In genomic region chr11:47062736-47063135, GRCh38 we compare ENCODE assay signal across 1 cellular context.
TF ChIP-seq lines count a peak whose summit lies in the region.

No MANE protein-coding gene starts in this region.

TF ChIP-seq in WTC11, 78 proteins besides CTCF, POLR2A, EP300 and RAD21 (continued from another document):
- no peak for TF ChIP-seq ARID4B (CRISPR knock-in tag; IDR thresholded peaks at IDR 0.05; ENCODE audit: borderline replicate concordance)
- TF ChIP-seq ATF2 (CRISPR knock-in tag; IDR thresholded peaks at IDR 0.05; ENCODE audit: borderline replicate concordance, low read depth), result no peak
- TF ChIP-seq ZNF317 (CRISPR knock-in tag; IDR thresholded peaks at IDR 0.05; ENCODE audit: borderline replicate concordance, low read depth), result no peak
- no peak for TF ChIP-seq HMGXB4 (CRISPR knock-in tag; IDR thresholded peaks at IDR 0.05)
- TF ChIP-seq ZNF512 (CRISPR knock-in tag; IDR thresholded peaks at IDR 0.05; ENCODE audit: borderline replicate concordance), result no peak
